In genomic region chr6:51182884-51183283, GRCh38 we compare ENCODE assay signal across 21 cellular contexts.
"Had no signal": no experiment of that assay in that cellular context is flagged by ENCODE, and none has a peak within 500 bp of the region (broad histone marks: within the 10 kb centered on the region; RNA-seq: fewer than 3 reads in every experiment).

No MANE protein-coding gene starts in this region.

- H3K27me3 ChIP-seq: body of pancreas, foreskin keratinocyte, thyroid gland had no signal

- H3K4me1 ChIP-seq: body of pancreas, foreskin keratinocyte, left ventricle myocardium inferior, thyroid gland had no signal

- H3K9me3 ChIP-seq: body of pancreas, thyroid gland had no signal

- H3K9me3 Mint-ChIP-seq: activated T-helper 17 cell treated with anti-CD3 and anti-CD28 coated beads, Interleukin-2, amount 50 U/mL, for 72 hours; T-helper 2 cell treated with Interferon-gamma antibody and Interleukin-4, amounts not matched to agents 5 μg/mL and 100 μg/mL, for 36 hours had no signal

- H3K36me3 Mint-ChIP-seq: activated CD4-positive, alpha-beta memory T cell treated with anti-CD3 and anti-CD28 coated beads for 36 hours had no signal

- H3K4me3 Mint-ChIP-seq: activated B cell treated with CpG ODN at 0.5 μM for 24 hours; activated CD4-positive, alpha-beta memory T cell treated with anti-CD3 and anti-CD28 coated beads for 36 hours; activated naive CD4-positive, alpha-beta T cell treated with anti-CD3 and anti-CD28 coated beads for 36 hours; activated T-helper 17 cell treated with anti-CD3 and anti-CD28 coated beads, Interleukin-2, amount 50 U/mL, for 72 hours; endodermal cell; T-helper 2 cell treated with Interferon-gamma antibody and Interleukin-4, amounts not matched to agents 5 μg/mL and 100 μg/mL, for 36 hours had no signal

- FAIRE-seq: colon, keratinocyte had no signal

- DNase-seq: activated B cell treated with CpG ODN at 0.5 μM for 24 hours; activated CD4-positive, alpha-beta memory T cell treated with anti-CD3 and anti-CD28 coated beads for 36 hours; activated CD4-positive, alpha-beta T cell treated with anti-CD3 and anti-CD28 coated beads for 4 hours; activated naive CD4-positive, alpha-beta T cell treated with anti-CD3 and anti-CD28 coated beads for 36 hours; activated T-cell treated with anti-CD3 and anti-CD28 coated beads for 4 hours; body of pancreas; caudate nucleus; endodermal cell; foreskin keratinocyte; hypothalamus; left ventricle myocardium inferior; occipital lobe; retina; stimulated activated CD8-positive, alpha-beta memory T cell treated with anti-CD3 and anti-CD28 coated beads, Interleukin-4, amount 100 ng/mL, for 48 hours; stimulated activated naive CD4-positive, alpha-beta T cell treated with Interleukin-2 at 50 U/mL for 16 hours; thyroid gland had no signal

- H3K4me1 Mint-ChIP-seq: activated B cell treated with CpG ODN at 0.5 μM for 24 hours; activated T-helper 17 cell treated with anti-CD3 and anti-CD28 coated beads, Interleukin-2, amount 50 U/mL, for 72 hours had no signal

- H3K27ac ChIP-seq: body of pancreas, epithelial cell of prostate, foreskin keratinocyte, left ventricle myocardium inferior, thyroid gland had no signal

- H3K27me3 Mint-ChIP-seq: activated B cell treated with CpG ODN at 0.5 μM for 24 hours; activated CD4-positive, alpha-beta memory T cell treated with anti-CD3 and anti-CD28 coated beads for 36 hours; activated T-helper 17 cell treated with anti-CD3 and anti-CD28 coated beads, Interleukin-2, amount 50 U/mL, for 72 hours had no signal

- H3K4me3 ChIP-seq: body of pancreas, left ventricle myocardium inferior, thyroid gland had no signal

- H3K27ac Mint-ChIP-seq: activated B cell treated with CpG ODN at 0.5 μM for 24 hours; activated CD4-positive, alpha-beta memory T cell treated with anti-CD3 and anti-CD28 coated beads for 36 hours; activated naive CD4-positive, alpha-beta T cell treated with anti-CD3 and anti-CD28 coated beads for 36 hours; activated T-helper 17 cell treated with anti-CD3 and anti-CD28 coated beads, Interleukin-2, amount 50 U/mL, for 72 hours; endodermal cell; T-helper 2 cell treated with Interferon-gamma antibody and Interleukin-4, amounts not matched to agents 5 μg/mL and 100 μg/mL, for 36 hours had no signal

- H3K36me3 ChIP-seq: left ventricle myocardium inferior, thyroid gland had no signal
